8 cellular contexts compared by ENCODE assay signal in the genomic region with DNA sequence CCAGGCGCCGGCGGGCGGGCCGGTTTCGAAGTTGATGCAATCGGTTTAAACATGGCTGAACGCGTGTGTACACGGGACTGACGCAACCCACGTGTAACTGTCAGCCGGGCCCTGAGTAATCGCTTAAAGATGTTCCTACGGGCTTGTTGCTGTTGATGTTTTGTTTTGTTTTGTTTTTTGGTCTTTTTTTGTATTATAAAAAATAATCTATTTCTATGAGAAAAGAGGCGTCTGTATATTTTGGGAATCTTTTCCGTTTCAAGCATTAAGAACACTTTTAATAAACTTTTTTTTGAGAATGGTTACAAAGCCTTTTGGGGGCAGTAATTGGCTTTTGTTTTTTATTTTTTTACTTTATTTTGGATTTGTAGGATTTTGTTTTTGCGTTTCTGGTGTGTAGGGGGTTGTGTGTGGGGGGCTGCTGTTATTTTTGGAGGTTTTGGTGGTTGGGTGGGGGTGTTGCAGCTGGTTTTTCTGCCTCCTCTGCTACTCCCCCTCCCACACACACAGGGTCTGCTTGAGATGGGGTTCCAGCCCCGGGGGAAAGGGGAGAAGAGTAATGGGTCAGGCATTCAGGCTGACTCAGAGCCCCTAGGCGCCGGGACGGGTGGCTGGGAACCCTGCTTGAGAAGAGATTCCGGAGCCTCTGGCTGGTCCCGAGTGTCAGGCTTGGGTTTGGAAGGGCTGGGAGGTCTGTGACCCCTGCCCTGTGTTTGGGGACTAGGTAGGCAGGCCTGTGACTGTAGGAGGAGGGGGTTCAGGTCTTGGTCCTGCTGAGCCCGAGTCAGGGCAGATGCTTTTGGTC. TPM values are rescaled to one million over a fixed set of nuclear protein-coding genes. Genes with fewer than 3 reads are reported as not detected.
A peak's percentile ranks its signal among the peaks of the same experiment; 100 is the strongest.
DNase-seq lines count a peak whose midpoint lies in the region; ATAC-seq and TF ChIP-seq lines count a peak whose summit lies in the region.

No MANE protein-coding gene starts in this region.

- H3K9me3 ChIP-seq in DND-41 (ENCODE audit: insufficient read depth, low read length, severe bottlenecking), result no peaks in the 10 kb centered on the region
- H3K9me3 ChIP-seq in ectodermal cell (ENCODE audit: control insufficient read depth, low read length), result no peaks in the 10 kb centered on the region

- peak; percentile 68 for ATAC-seq in DND-41 (ENCODE audit: insufficient read depth, low read depth)
- peak; percentile 47 for ATAC-seq in HG03354 (IDR thresholded peaks at IDR 0.05; ENCODE audit: poor library complexity, severe bottlenecking, unreplicated experiment)
- ATAC-seq in activated CD8-positive, alpha-beta T cell treated with anti-CD3 and anti-CD28 coated beads for 36 hours, result peak; percentile 50
- no peak for ATAC-seq in GM18867 (IDR thresholded peaks at IDR 0.05; ENCODE audit: unreplicated experiment)

- no peaks in the 10 kb centered on the region for H3K27me3 Mint-ChIP-seq in activated CD8-positive, alpha-beta T cell treated with anti-CD3 and anti-CD28 coated beads for 36 hours

- peak overlapping the region; percentile 98 for H3K27ac Mint-ChIP-seq in activated CD8-positive, alpha-beta T cell treated with anti-CD3 and anti-CD28 coated beads for 36 hours

- peak overlapping the region; percentile 81 for H3K9ac ChIP-seq in DND-41 (ENCODE audit: low read depth, low read length)

- H2AFZ ChIP-seq in DND-41 (ENCODE audit: low read depth, low read length), result peak overlapping the region; percentile 37; the same call in 1 of the 2 replicates

- H3K27me3 ChIP-seq in DND-41 (ENCODE audit: insufficient read depth, low read length, poor library complexity), result no peaks in the 10 kb centered on the region
- peaks cover 43% of the 10 kb centered on the region for H3K27me3 ChIP-seq in ectodermal cell (ENCODE audit: control insufficient read depth, insufficient read depth, low read length, poor library complexity, severe bottlenecking)

- H3K4me3 Mint-ChIP-seq in activated CD8-positive, alpha-beta T cell treated with anti-CD3 and anti-CD28 coated beads for 36 hours, result peak overlapping the region; percentile 95

- H3K4me2 ChIP-seq in DND-41 (ENCODE audit: insufficient read depth, low read length), result peak overlapping the region; percentile 99

- POLR2A ChIA-PET in activated CD8-positive, alpha-beta T cell treated with anti-CD3 and anti-CD28 coated beads for 36 hours (lab: Charles Lee), result interaction anchor here (0.9 to 2.0 kb wide), 7 partner anchors 9 to 326 kb away, joined by 3 to 11 read pairs (median 3); no protein-coding TSS in a partner anchor

- CTCF ChIA-PET in activated CD8-positive, alpha-beta T cell treated with anti-CD3 and anti-CD28 coated beads for 36 hours (lab: Charles Lee), result interaction anchor here (5.7 kb wide), 1 partner anchor 272 kb away, joined by 102 read pairs; no protein-coding TSS in a partner anchor

- intact Hi-C loops in activated CD8-positive, alpha-beta T cell treated with anti-CD3 and anti-CD28 coated beads for 36 hours (cut with micrococcal nuclease), result loop anchor here (5.0 kb wide), 1 partner anchor 150 kb away; no protein-coding TSS in a partner anchor

- H3K36me3 Mint-ChIP-seq in activated CD8-positive, alpha-beta T cell treated with anti-CD3 and anti-CD28 coated beads for 36 hours (ENCODE audit: low read depth), result peaks cover 23% of the 10 kb centered on the region

- H3K36me3 ChIP-seq in DND-41 (ENCODE audit: insufficient read depth, low read length) (peaks cover 24% of the 10 kb centered on the region), ectodermal cell (ENCODE audit: control insufficient read depth, insufficient read depth, low read length) (no peaks in the 10 kb centered on the region)

- H3K4me1 Mint-ChIP-seq in activated CD8-positive, alpha-beta T cell treated with anti-CD3 and anti-CD28 coated beads for 36 hours (ENCODE audit: low read depth), result peaks cover 17% of the 10 kb centered on the region

- no peaks in the 10 kb centered on the region for H3K9me3 Mint-ChIP-seq in activated CD8-positive, alpha-beta T cell treated with anti-CD3 and anti-CD28 coated beads for 36 hours

- peak overlapping the region; percentile 43 to 70 for H3K4me3 ChIP-seq in DND-41 (ENCODE audit: low read depth in 1 of 2, low read length in 2 of 2)
- peak overlapping the region; percentile 63 for H3K4me3 ChIP-seq in ectodermal cell (ENCODE audit: insufficient read depth, low read depth, low read length)

- 10 to 11% methylated on average over 23 to 25 of the region's 25 CpGs for WGBS in ectodermal cell, 2 experiments

- H3K4me1 ChIP-seq in DND-41 (ENCODE audit: insufficient read depth, low read length) (peaks cover 23% of the 10 kb centered on the region), ectodermal cell (ENCODE audit: control insufficient read depth, insufficient read depth, low read length) (peaks cover 14% of the 10 kb centered on the region)

- H4K20me1 ChIP-seq in DND-41 (ENCODE audit: insufficient read depth, low read length), result peaks cover 46% of the 10 kb centered on the region

- DNase-seq in DND-41 (peak; percentile 90), NCI-H774 (lab: John Stamatoyannopoulos, UW) (peak; percentile 63), medulla oblongata (ENCODE audit: extremely low spot score) (peak; percentile 76)
- DNase-seq in activated CD8-positive, alpha-beta T cell treated with anti-CD3 and anti-CD28 coated beads for 36 hours, result peak; percentile 94
- peak; percentile 68 for DNase-seq in stimulated activated CD8-positive, alpha-beta memory T cell treated with anti-CD3 and anti-CD28 coated beads, Interleukin-12 subunit alpha, Interleukin-12 subunit beta, amount 100 ng/mL, for 4 hours (ENCODE audit: low read depth)

- H3K79me2 ChIP-seq in DND-41 (ENCODE audit: insufficient read depth, low read length), result peaks cover 43% of the 10 kb centered on the region

- H3K27ac ChIP-seq in DND-41 (ENCODE audit: low read length), result peak overlapping the region; percentile 90
- no peak overlapping the region for H3K27ac ChIP-seq in ectodermal cell (ENCODE audit: insufficient read depth, low read depth, low read length, poor library complexity, severe bottlenecking)

- no peak for TF ChIP-seq CTCF in DND-41 (IDR thresholded peaks at IDR 0.05; ENCODE audit: borderline replicate concordance, extremely low read depth, low read length, poor library complexity, severe bottlenecking)
- TF ChIP-seq CTCF in activated CD8-positive, alpha-beta T cell treated with anti-CD3 and anti-CD28 coated beads for 36 hours (IDR thresholded peaks at IDR 0.05), result no peak

RNA-seq across cellular contexts. Expression of a gene that starts 1.9 kb away (rescaled TPM):
- 10 to 100 TPM; 27.2 to 28.4 TPM for total RNA-seq in activated CD8-positive, alpha-beta T cell treated with anti-CD3 and anti-CD28 coated beads for 36 hours
- polyA plus RNA-seq in ectodermal cell (2013, experiment 1 of 4), result 1.9 TPM
- polyA plus RNA-seq in ectodermal cell (2013, experiment 2 of 4), result 1.6 TPM
- polyA plus RNA-seq in ectodermal cell (2013, experiment 3 of 4), result 2.4 TPM
- polyA plus RNA-seq in ectodermal cell (2013, experiment 4 of 4), result 2.7 TPM

RNA-seq across cellular contexts. Expression of a gene that starts 39.0 kb away (rescaled TPM):
- total RNA-seq in activated CD8-positive, alpha-beta T cell treated with anti-CD3 and anti-CD28 coated beads for 36 hours, result 10 to 100 TPM; 16.0 to 17.3 TPM
- 31.3 TPM for polyA plus RNA-seq in ectodermal cell (2013, experiment 1 of 4)
- polyA plus RNA-seq in ectodermal cell (2013, experiment 2 of 4), result 26.5 TPM
- 23.0 TPM for polyA plus RNA-seq in ectodermal cell (2013, experiment 3 of 4)
- polyA plus RNA-seq in ectodermal cell (2013, experiment 4 of 4), result 24.4 TPM
